In the genomic region with DNA sequence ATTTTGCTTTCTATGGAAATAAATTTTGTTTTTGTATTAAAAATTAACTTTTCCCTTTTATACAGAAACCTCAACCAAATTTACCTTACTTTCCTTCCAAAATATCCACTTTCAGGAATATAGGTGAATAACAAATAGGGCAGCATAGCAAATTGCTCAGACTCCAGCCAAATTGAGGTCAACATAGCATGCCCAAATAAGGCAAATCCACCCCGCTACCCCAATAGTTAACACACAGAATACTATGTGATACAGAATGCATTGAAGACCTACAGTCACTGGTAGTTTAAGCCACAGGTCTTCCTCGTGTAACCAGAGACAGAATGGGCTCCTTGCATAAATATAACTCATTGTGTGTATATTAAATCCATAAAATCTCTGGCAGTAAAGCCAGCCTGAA, we compare ENCODE assay signal across 34 cellular contexts.
"Had no signal": no experiment of that assay in that cellular context is flagged by ENCODE, and none has a peak within 500 bp of the region (broad histone marks: within the 10 kb centered on the region; RNA-seq: fewer than 3 reads in every experiment).

No MANE protein-coding gene starts in this region.

- H3K4me1 Mint-ChIP-seq: activated T-helper 17 cell treated with anti-CD3 and anti-CD28 coated beads, Interleukin-2, amount 50 U/mL, for 72 hours had no signal

- H3K4me2 ChIP-seq: PC-9 had no signal

- H3K9me3 Mint-ChIP-seq: activated CD4-positive, alpha-beta T cell treated with anti-CD3 and anti-CD28 coated beads, Interleukin-2, amount 10 ng/mL, durations not matched to agents 24 days and 14 days; activated CD8-positive, alpha-beta T cell treated with anti-CD3 and anti-CD28 coated beads for 36 hours; activated naive CD4-positive, alpha-beta T cell treated with anti-CD3 and anti-CD28 coated beads, Interleukin-2, amount 50 U/mL, for 24 hours; activated naive CD8-positive, alpha-beta T cell treated with anti-CD3 and anti-CD28 coated beads, Interleukin-2, amount 10 ng/mL, durations not matched to agents 7 days and 5 days; activated T-helper 17 cell treated with anti-CD3 and anti-CD28 coated beads, Interleukin-2, amount 50 U/mL, for 72 hours; central memory CD8-positive, alpha-beta T cell; T-cell had no signal

- H3K4me1 ChIP-seq: ascending aorta had no signal

- H3K27ac ChIP-seq: ascending aorta, cardiac muscle cell, PC-9, RWPE1, WERI-Rb-1 had no signal

- H3K36me3 ChIP-seq: ascending aorta, cardiac muscle cell, WERI-Rb-1 had no signal

- H3K27ac Mint-ChIP-seq: activated CD4-positive, alpha-beta T cell treated with anti-CD3 and anti-CD28 coated beads, Interleukin-2, amount 10 ng/mL, durations not matched to agents 24 days and 14 days; activated naive CD4-positive, alpha-beta T cell treated with anti-CD3 and anti-CD28 coated beads, Interleukin-2, amount 50 U/mL, for 24 hours; activated naive CD8-positive, alpha-beta T cell treated with anti-CD3 and anti-CD28 coated beads, Interleukin-2, amount 10 ng/mL, durations not matched to agents 7 days and 5 days; activated T-helper 17 cell treated with anti-CD3 and anti-CD28 coated beads, Interleukin-2, amount 50 U/mL, for 72 hours; T-cell; T-helper 17 cell had no signal

- H3K9me3 ChIP-seq: ascending aorta had no signal

- H2AFZ ChIP-seq: PC-9 had no signal

- H3K27me3 ChIP-seq: ascending aorta, cardiac muscle cell had no signal

- DNase-seq: activated CD4-positive, alpha-beta T cell treated with anti-CD3 and anti-CD28 coated beads, Interleukin-2, amount 10 ng/mL, durations not matched to agents 24 days and 14 days; activated CD4-positive, alpha-beta T cell treated with anti-CD3 and anti-CD28 coated beads, Interleukin-2, amount 50 U/mL, for 4 hours; activated CD8-positive, alpha-beta T cell treated with anti-CD3 and anti-CD28 coated beads for 36 hours; activated effector memory CD4-positive, alpha-beta T cell treated with anti-CD3 and anti-CD28 coated beads, Interleukin-2, amount 50 U/mL, for 16 hours; activated naive CD4-positive, alpha-beta T cell treated with Interleukin-2 at 50 U/mL for 16 hours; activated naive CD8-positive, alpha-beta T cell treated with anti-CD3 and anti-CD28 coated beads, Interleukin-2, amount 10 ng/mL, durations not matched to agents 7 days and 5 days; activated T-cell treated with anti-CD3 and anti-CD28 coated beads, Interleukin-2, amount 50 U/mL, for 1 hour; activated T-cell treated with anti-CD3 and anti-CD28 coated beads, Interleukin-2, amount 50 U/mL, for 72 hours; amygdala; Karpas-422; NCI-H1092; NCI-H1436 treated with DMSO at 0.1 percent for 48 hours; NCI-H187 treated with DMSO at 0.1 percent for 48 hours; NCI-H2081; NCI-H2171 treated with DMSO at 0.1 percent for 48 hours; NCI-H2227 treated with DMSO at 0.1 percent for 48 hours; NCI-H446; NCI-H510A treated with DMSO at 0.1 percent for 48 hours; NCI-H526 treated with DMSO at 0.1 percent for 48 hours; NCI-H82; NK-92 treated with Interleukin-12 subunit alpha and Interleukin-12 subunit beta, amount 100 ng/mL, for 24 hours; PC-9; SIG-M5; T-cell; T-helper 17 cell; WERI-Rb-1 had no signal

- H3K4me3 ChIP-seq: ascending aorta, cardiac muscle cell, PC-9 had no signal

- ATAC-seq: Right ventricle myocardium inferior, SK-N-SH treated with all-trans-retinoic acid at 6 μM for 48 hours, T-cell, T-helper 17 cell had no signal

- H3K4me3 Mint-ChIP-seq: activated CD4-positive, alpha-beta T cell treated with anti-CD3 and anti-CD28 coated beads, Interleukin-2, amount 10 ng/mL, durations not matched to agents 24 days and 14 days; activated CD8-positive, alpha-beta T cell treated with anti-CD3 and anti-CD28 coated beads for 36 hours; activated naive CD4-positive, alpha-beta T cell treated with anti-CD3 and anti-CD28 coated beads, Interleukin-2, amount 50 U/mL, for 24 hours; activated naive CD8-positive, alpha-beta T cell treated with anti-CD3 and anti-CD28 coated beads, Interleukin-2, amount 10 ng/mL, durations not matched to agents 7 days and 5 days; activated T-cell treated with anti-CD3 and anti-CD28 coated beads, Interleukin-2, amount 50 U/mL, for 72 hours; activated T-helper 17 cell treated with anti-CD3 and anti-CD28 coated beads, Interleukin-2, amount 50 U/mL, for 72 hours; central memory CD8-positive, alpha-beta T cell; T-cell; T-helper 17 cell had no signal
